13 cellular contexts compared by ENCODE assay signal in genomic region chr16:65414284-65414984, GRCh38.
A peak's percentile ranks its signal among the peaks of the same experiment; 100 is the strongest.
DNase-seq lines count a peak whose midpoint lies in the region; ATAC-seq, FAIRE-seq and TF ChIP-seq lines count a peak whose summit lies in the region.
"Had no signal": no experiment of that assay in that cellular context is flagged by ENCODE, and none has a peak within 500 bp of the region (broad histone marks: within the 10 kb centered on the region; RNA-seq: fewer than 3 reads in every experiment).

No MANE protein-coding gene starts in this region.

- TF ChIP-seq CTCF in NB4 (IDR thresholded peaks at IDR 0.05; ENCODE audit: low read depth, low read length) (no peak), osteoblast (IDR thresholded peaks at IDR 0.05; ENCODE audit: extremely low read depth, low read depth, low read length) (no peak), glutamatergic neuron (IDR thresholded peaks at IDR 0.05; ENCODE audit: partially characterized antibody, unreplicated experiment) (no peak)

- H3K4me1 ChIP-seq in osteoblast (ENCODE audit: insufficient read depth, low read length): peaks cover 40% of the 10 kb centered on the region
- H3K4me1 ChIP-seq: gastrocnemius medialis, spleen had no signal

- DNase-seq in GM04503 (ENCODE audit: low read depth): peak; percentile 73
- DNase-seq in NB4 (ENCODE audit: low read depth): peak; percentile 27
- DNase-seq in osteoblast (ENCODE audit: insufficient read length, low spot score, missing footprints): peak; percentile 80
- DNase-seq in NCI-H2029 (lab: John Stamatoyannopoulos, UW): no peak
- DNase-seq in glutamatergic neuron: no peak
- DNase-seq: activated CD4-positive, alpha-beta T cell treated with anti-CD3 and anti-CD28 coated beads, Interleukin-2, amount 10 ng/mL, durations not matched to agents 24 days and 14 days; activated naive CD8-positive, alpha-beta T cell treated with anti-CD3 and anti-CD28 coated beads, Interleukin-2, amount 10 ng/mL, durations not matched to agents 7 days and 5 days; gastrocnemius medialis; spleen; stimulated activated naive CD4-positive, alpha-beta T cell treated with Interleukin-2 at 50 U/mL for 16 hours had no signal

- H3K27me3 Mint-ChIP-seq in glutamatergic neuron (ENCODE audit: unreplicated experiment): no peaks in the 10 kb centered on the region
- H3K27me3 Mint-ChIP-seq: activated CD4-positive, alpha-beta T cell treated with anti-CD3 and anti-CD28 coated beads, Interleukin-2, amount 10 ng/mL, durations not matched to agents 24 days and 14 days; activated naive CD8-positive, alpha-beta T cell treated with anti-CD3 and anti-CD28 coated beads, Interleukin-2, amount 10 ng/mL, durations not matched to agents 7 days and 5 days had no signal

- H2AFZ ChIP-seq in osteoblast (ENCODE audit: low read length): no peak overlapping the region

- peaks cover 2% of the 10 kb centered on the region for H3K9me3 Mint-ChIP-seq in glutamatergic neuron (ENCODE audit: unreplicated experiment)
- H3K9me3 Mint-ChIP-seq: activated naive CD8-positive, alpha-beta T cell treated with anti-CD3 and anti-CD28 coated beads, Interleukin-2, amount 10 ng/mL, durations not matched to agents 7 days and 5 days had no signal

- no peak overlapping the region for H3K27ac Mint-ChIP-seq in glutamatergic neuron (ENCODE audit: unreplicated experiment)
- H3K27ac Mint-ChIP-seq: activated CD4-positive, alpha-beta T cell treated with anti-CD3 and anti-CD28 coated beads, Interleukin-2, amount 10 ng/mL, durations not matched to agents 24 days and 14 days; activated naive CD8-positive, alpha-beta T cell treated with anti-CD3 and anti-CD28 coated beads, Interleukin-2, amount 10 ng/mL, durations not matched to agents 7 days and 5 days had no signal

- H3K4me3 Mint-ChIP-seq in glutamatergic neuron (ENCODE audit: unreplicated experiment): no peak overlapping the region
- H3K4me3 Mint-ChIP-seq: activated CD4-positive, alpha-beta T cell treated with anti-CD3 and anti-CD28 coated beads, Interleukin-2, amount 10 ng/mL, durations not matched to agents 24 days and 14 days; activated naive CD8-positive, alpha-beta T cell treated with anti-CD3 and anti-CD28 coated beads, Interleukin-2, amount 10 ng/mL, durations not matched to agents 7 days and 5 days had no signal

- no peaks in the 10 kb centered on the region for H3K27me3 ChIP-seq in osteoblast (ENCODE audit: insufficient read depth, low read length)
- H3K27me3 ChIP-seq: gastrocnemius medialis, spleen had no signal

- TF ChIP-seq POLR2A in NB4 (IDR thresholded peaks at IDR 0.05; ENCODE audit: extremely low read depth, insufficient read length): no peak

- H3K36me3 ChIP-seq in osteoblast (ENCODE audit: insufficient read depth, low read length): no peaks in the 10 kb centered on the region
- H3K36me3 ChIP-seq: gastrocnemius medialis, spleen had no signal

- H3K4me2 ChIP-seq in osteoblast (ENCODE audit: insufficient read depth, low read length): peak overlapping the region; percentile 53

- no peak for ATAC-seq in GM21447 (IDR thresholded peaks at IDR 0.05; ENCODE audit: unreplicated experiment)
- no peak for ATAC-seq in HG03139 (IDR thresholded peaks at IDR 0.05; ENCODE audit: unreplicated experiment)
- ATAC-seq: gastrocnemius medialis had no signal

- H3K4me1 Mint-ChIP-seq in glutamatergic neuron (ENCODE audit: low read depth, unreplicated experiment): no peaks in the 10 kb centered on the region
- H3K4me1 Mint-ChIP-seq: activated CD4-positive, alpha-beta T cell treated with anti-CD3 and anti-CD28 coated beads, Interleukin-2, amount 10 ng/mL, durations not matched to agents 24 days and 14 days; activated naive CD8-positive, alpha-beta T cell treated with anti-CD3 and anti-CD28 coated beads, Interleukin-2, amount 10 ng/mL, durations not matched to agents 7 days and 5 days had no signal

- H3K27ac ChIP-seq in osteoblast (ENCODE audit: low read depth, low read length): peak overlapping the region; percentile 34
- H3K27ac ChIP-seq: gastrocnemius medialis, spleen had no signal

- peak; percentile 53 for FAIRE-seq in endometrium (lab: Jason Lieb, UNC)

- peaks cover 3% of the 10 kb centered on the region for H3K36me3 Mint-ChIP-seq in glutamatergic neuron (ENCODE audit: unreplicated experiment)
- H3K36me3 Mint-ChIP-seq: activated naive CD8-positive, alpha-beta T cell treated with anti-CD3 and anti-CD28 coated beads, Interleukin-2, amount 10 ng/mL, durations not matched to agents 7 days and 5 days had no signal

- no peak overlapping the region for H3K4me3 ChIP-seq in NB4 (ENCODE audit: low read depth, low read length)
- peak overlapping the region; percentile 6 for H3K4me3 ChIP-seq in osteoblast (ENCODE audit: insufficient read depth, low read length)
- H3K4me3 ChIP-seq: gastrocnemius medialis, spleen had no signal

- no peaks in the 10 kb centered on the region for H3K79me2 ChIP-seq in osteoblast (ENCODE audit: insufficient read depth, low read length)

- no peaks in the 10 kb centered on the region for H4K20me1 ChIP-seq in osteoblast (ENCODE audit: insufficient read depth, low read length)

- no peaks in the 10 kb centered on the region for H3K9me3 ChIP-seq in osteoblast (ENCODE audit: low read depth, low read length)
- H3K9me3 ChIP-seq: gastrocnemius medialis had no signal

Comparison
In these comparisons a context has a peak if more than half of its experiments do, and no peak if none do; other contexts are left out.
1. DNase-seq: peak in GM04503 (single experiment), NB4 (single experiment) and osteoblast (single experiment); none in NCI-H2029 (single experiment) and glutamatergic neuron (single experiment).